17 cellular contexts compared by ENCODE assay signal in genomic region chr12:2467447-2468195, GRCh38.
DNase-seq lines count a peak whose midpoint lies in the region; ATAC-seq and TF ChIP-seq lines count a peak whose summit lies in the region.
"Had no signal": no experiment of that assay in that cellular context is flagged by ENCODE, and none has a peak within 500 bp of the region (broad histone marks: within the 10 kb centered on the region; RNA-seq: fewer than 3 reads in every experiment).

No MANE protein-coding gene starts in this region.

- intact Hi-C loops in natural killer cell (cut with micrococcal nuclease) = no loop called here
- intact Hi-C loops in posterior vena cava (cut with DNase I) = no loop called here
- intact Hi-C loops in upper lobe of right lung (cut with DNase I) = no loop called here

- H3K9me3 Mint-ChIP-seq in natural killer cell treated with Interleukin-12 subunit alpha and Interleukin-12 subunit beta and Interleukin-15 and Interleukin-18, amount 100 ng/mL, for 72 hours = no peaks in the 10 kb centered on the region
- H3K9me3 Mint-ChIP-seq in natural killer cell (no peaks in the 10 kb centered on the region), H9 (no peaks in the 10 kb centered on the region)
- H3K9me3 Mint-ChIP-seq: CD4-positive, CD25-positive, alpha-beta regulatory T cell; CD8-positive, alpha-beta T cell; HFFc6 had no signal

- H3K9ac ChIP-seq in H9 (ENCODE audit: extremely low read depth, insufficient read length, low read length) = no peak overlapping the region

- H3K79me1 ChIP-seq in H9 (ENCODE audit: insufficient read depth, low read depth, low read length, poor library complexity, severe bottlenecking) = no peaks in the 10 kb centered on the region

- no peak for DNase-seq in natural killer cell treated with Interleukin-12 subunit alpha and Interleukin-12 subunit beta and Interleukin-15 and Interleukin-18, amount 100 ng/mL, for 72 hours (ENCODE audit: low spot score)
- DNase-seq in natural killer cell (no peak), islet precursor cell (peak; percentile 36), posterior vena cava (ENCODE audit: low spot score) (peak; percentile 62), upper lobe of right lung (no peak), CD1c-positive myeloid dendritic cell (ENCODE audit: extremely low spot score) (no peak), H9 (no peak), T-helper 1 cell (no peak)
- DNase-seq: C1 segment of cervical spinal cord; Caco-2; CD4-positive, CD25-positive, alpha-beta regulatory T cell; CD8-positive, alpha-beta T cell; DMS153; DND-41; GOT3; HFFc6 had no signal

- H3K27ac ChIP-seq in upper lobe of right lung = no peak overlapping the region
- H3K27ac ChIP-seq in H9 (ENCODE audit: insufficient read length, low read depth, low read length) = no peak overlapping the region

- H4K91ac ChIP-seq in H9 (ENCODE audit: insufficient read length, low read depth, low read length) = no peak overlapping the region

- no peaks in the 10 kb centered on the region for H3K27me3 ChIP-seq in upper lobe of right lung
- H3K27me3 ChIP-seq in H9 (ENCODE audit: insufficient read depth, low read length) = no peaks in the 10 kb centered on the region

- no peak overlapping the region for H3K4me3 Mint-ChIP-seq in natural killer cell treated with Interleukin-12 subunit alpha and Interleukin-12 subunit beta and Interleukin-15 and Interleukin-18, amount 100 ng/mL, for 72 hours
- no peak overlapping the region for H3K4me3 Mint-ChIP-seq in natural killer cell
- no peak overlapping the region for H3K4me3 Mint-ChIP-seq in H9
- H3K4me3 Mint-ChIP-seq: CD4-positive, CD25-positive, alpha-beta regulatory T cell; CD8-positive, alpha-beta T cell; HFFc6 had no signal

- H3K56ac ChIP-seq in H9 (ENCODE audit: insufficient read length, low read depth, low read length) = no peak overlapping the region

- H2AK5ac ChIP-seq in H9 (ENCODE audit: insufficient read length, low read length) = no peak overlapping the region

- H2AFZ ChIP-seq in H9 (ENCODE audit: low read length) = no peak overlapping the region

- H3K18ac ChIP-seq in H9 (ENCODE audit: insufficient read length, low read depth, low read length) = no peak overlapping the region

- H2BK15ac ChIP-seq in H9 (ENCODE audit: low read depth, low read length) = no peak overlapping the region

- TF ChIP-seq CTCF in natural killer cell (IDR thresholded peaks at IDR 0.05) (no peak), upper lobe of right lung (IDR thresholded peaks at IDR 0.05) (no peak), H9 (conservative IDR thresholded peaks at IDR 0.05) (no peak)

- no peak overlapping the region for H2BK120ac ChIP-seq in H9 (ENCODE audit: low read depth, low read length, poor library complexity, severe bottlenecking)

- no peaks in the 10 kb centered on the region for H4K20me1 ChIP-seq in H9 (ENCODE audit: control insufficient read depth, insufficient read depth, insufficient read length)

- H3K4me2 ChIP-seq in H9 (ENCODE audit: insufficient read depth, insufficient read length, low read length) = no peak overlapping the region

- no peaks in the 10 kb centered on the region for H3K36me3 ChIP-seq in upper lobe of right lung

- no peak overlapping the region for H3K4ac ChIP-seq in H9 (ENCODE audit: low read depth, low read length)

- no peak overlapping the region for H2BK12ac ChIP-seq in H9 (ENCODE audit: insufficient read length, low read depth, low read length)

- H2BK20ac ChIP-seq in H9 (ENCODE audit: low read depth, low read length, poor library complexity, severe bottlenecking) = no peak overlapping the region

- H3K9me3 ChIP-seq in upper lobe of right lung = no peaks in the 10 kb centered on the region
- no peaks in the 10 kb centered on the region for H3K9me3 ChIP-seq in H9 (ENCODE audit: control insufficient read depth, low read depth, low read length)
- H3K9me3 ChIP-seq: Caco-2 had no signal

- H3K36me3 Mint-ChIP-seq in natural killer cell treated with Interleukin-12 subunit alpha and Interleukin-12 subunit beta and Interleukin-15 and Interleukin-18, amount 100 ng/mL, for 72 hours = no peaks in the 10 kb centered on the region
- no peaks in the 10 kb centered on the region for H3K36me3 Mint-ChIP-seq in natural killer cell
- no peaks in the 10 kb centered on the region for H3K36me3 Mint-ChIP-seq in H9 (ENCODE audit: insufficient read depth in 1 of 3, low read depth in 3 of 3)
- H3K36me3 Mint-ChIP-seq: CD4-positive, CD25-positive, alpha-beta regulatory T cell; CD8-positive, alpha-beta T cell had no signal

- H3K23me2 ChIP-seq in H9 (ENCODE audit: insufficient read length, low read depth, low read length, poor library complexity, severe bottlenecking) = no peaks in the 10 kb centered on the region

- peaks cover 7 to 31% of the 10 kb centered on the region in 2 donors for H3K27me3 Mint-ChIP-seq in natural killer cell treated with Interleukin-12 subunit alpha and Interleukin-12 subunit beta and Interleukin-15 and Interleukin-18, amount 100 ng/mL, for 72 hours
- peaks cover 9 to 13% of the 10 kb centered on the region in 2 donors for H3K27me3 Mint-ChIP-seq in natural killer cell (ENCODE audit: low read depth in 2 of 2)
- peaks cover 2% of the 10 kb centered on the region for H3K27me3 Mint-ChIP-seq in H9 (ENCODE audit: low read depth)

- H3K79me2 ChIP-seq in H9 (ENCODE audit: insufficient read depth, low read length) = no peaks in the 10 kb centered on the region

- H3K4me1 Mint-ChIP-seq in natural killer cell treated with Interleukin-12 subunit alpha and Interleukin-12 subunit beta and Interleukin-15 and Interleukin-18, amount 100 ng/mL, for 72 hours (ENCODE audit: low read depth in 2 of 2) = no peaks in the 10 kb centered on the region
- no peaks in the 10 kb centered on the region for H3K4me1 Mint-ChIP-seq in natural killer cell
- no peaks in the 10 kb centered on the region for H3K4me1 Mint-ChIP-seq in H9
- H3K4me1 Mint-ChIP-seq: CD4-positive, CD25-positive, alpha-beta regulatory T cell had no signal

- no CpG with 5 or more reads among the region's 17 CpGs for WGBS in H9 (ENCODE audit: extremely low coverage, insufficient read length, low lambda C conversion rate)

- no peak overlapping the region for H4K8ac ChIP-seq in H9 (replicated peaks; ENCODE audit: insufficient read length, low read depth, low read length)

- H3K27ac Mint-ChIP-seq in natural killer cell treated with Interleukin-12 subunit alpha and Interleukin-12 subunit beta and Interleukin-15 and Interleukin-18, amount 100 ng/mL, for 72 hours = no peak overlapping the region
- H3K27ac Mint-ChIP-seq in natural killer cell = no peak overlapping the region
- no peak overlapping the region; a peak in 1 of 7 replicates for H3K27ac Mint-ChIP-seq in H9
- H3K27ac Mint-ChIP-seq: CD4-positive, CD25-positive, alpha-beta regulatory T cell; CD8-positive, alpha-beta T cell; HFFc6 had no signal

- no peak overlapping the region for H3K14ac ChIP-seq in H9 (ENCODE audit: insufficient read depth, low read length)

- ATAC-seq in natural killer cell treated with Interleukin-12 subunit alpha and Interleukin-12 subunit beta and Interleukin-15 and Interleukin-18, amount 100 ng/mL, for 72 hours = peak; percentile 26 to 32
- ATAC-seq in natural killer cell = no peak
- peak; percentile 15 for ATAC-seq in upper lobe of right lung
- ATAC-seq: CD8-positive, alpha-beta T cell; HCT116 had no signal

- H3K4me1 ChIP-seq in upper lobe of right lung (no peaks in the 10 kb centered on the region), H9 (ENCODE audit: insufficient read depth, low read length) (no peaks in the 10 kb centered on the region)
- H3K4me1 ChIP-seq: Caco-2 had no signal

- H3K23ac ChIP-seq in H9 (ENCODE audit: insufficient read length, low read depth, low read length) = no peak overlapping the region

- H2BK5ac ChIP-seq in H9 (ENCODE audit: insufficient read length, low read length) = no peak overlapping the region

- no peak overlapping the region for H3K4me3 ChIP-seq in upper lobe of right lung

- no peak overlapping the region for H4K5ac ChIP-seq in H9 (ENCODE audit: insufficient read length, low read depth, low read length)

- H3T11ph ChIP-seq in H9 (ENCODE audit: low read length) = no peak overlapping the region

Comparison
In these comparisons a context has a peak if more than half of its experiments do, and no peak if none do; other contexts are left out.
1. ATAC-seq: peak in natural killer cell treated with Interleukin-12 subunit alpha and Interleukin-12 subunit beta and Interleukin-15 and Interleukin-18, amount 100 ng/mL, for 72 hours (2 of 2) and upper lobe of right lung (single experiment); none in natural killer cell (0 of 3).
2. DNase-seq: peak in islet precursor cell (single experiment) and posterior vena cava (single experiment); none in natural killer cell treated with Interleukin-12 subunit alpha and Interleukin-12 subunit beta and Interleukin-15 and Interleukin-18, amount 100 ng/mL, for 72 hours (single experiment), natural killer cell (single experiment), upper lobe of right lung (single experiment), CD1c-positive myeloid dendritic cell (single experiment), H9 (single experiment) and T-helper 1 cell (0 of 5).